ENCODE assay signal across 13 cellular contexts in the genomic region with DNA sequence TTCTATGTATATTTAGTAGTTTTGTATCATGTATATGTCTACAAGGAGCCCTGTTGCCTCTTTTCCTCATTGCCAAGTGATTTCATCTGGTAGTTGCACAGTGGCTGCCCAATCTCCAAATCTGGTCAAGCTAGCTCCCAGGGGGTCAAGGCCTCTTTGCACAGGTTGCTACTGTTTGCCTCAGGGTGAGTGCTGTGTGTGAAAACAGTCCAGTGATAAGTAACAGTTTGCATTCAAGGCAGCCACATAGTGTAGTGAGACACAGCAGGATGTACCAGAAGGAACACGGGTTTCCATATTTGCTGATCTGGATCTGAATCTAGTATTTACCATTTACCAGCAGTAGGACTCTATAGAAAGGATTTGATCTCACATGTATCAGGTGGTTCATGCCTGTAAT.
"Had no signal": no experiment of that assay in that cellular context is flagged by ENCODE, and none has a peak within 500 bp of the region (broad histone marks: within the 10 kb centered on the region; RNA-seq: fewer than 3 reads in every experiment).

No MANE protein-coding gene starts in this region.

- H3K4me3 ChIP-seq: right atrium auricular region, skin epidermis, tibial artery had no signal

- H3K27ac ChIP-seq: right atrium auricular region, skin epidermis, tibial artery had no signal

- H3K27me3 ChIP-seq: right atrium auricular region, tibial artery had no signal

- H3K4me3 Mint-ChIP-seq: activated naive CD4-positive, alpha-beta T cell treated with anti-CD3 and anti-CD28 coated beads, Interleukin-2, amount 10 ng/mL, durations not matched to agents 7 days and 5 days had no signal

- H3K9me3 ChIP-seq: right atrium auricular region, tibial artery had no signal

- ATAC-seq: activated CD4-positive, CD25-positive, alpha-beta regulatory T cell treated with anti-CD3 and anti-CD28 coated beads, Interleukin-2, amount 50 U/mL, for 24 hours had no signal

- H3K36me3 ChIP-seq: right atrium auricular region, tibial artery had no signal

- DNase-seq: activated naive CD4-positive, alpha-beta T cell treated with anti-CD3 and anti-CD28 coated beads, Interleukin-2, amount 10 ng/mL, durations not matched to agents 7 days and 5 days; amniotic stem cell; effector CD4-positive, alpha-beta T cell; foreskin fibroblast; hypothalamus; stimulated activated CD4-positive, alpha-beta T cell treated with anti-CD3 and anti-CD28 coated beads, Interleukin-15, amount 100 ng/mL, for 24 hours; stimulated activated CD4-positive, alpha-beta T cell treated with anti-CD3 and anti-CD28 coated beads, Interleukin-4, amount 100 ng/mL, for 1 hour; stimulated activated naive CD4-positive, alpha-beta T cell; tibial artery had no signal

- H3K27ac Mint-ChIP-seq: activated naive CD4-positive, alpha-beta T cell treated with anti-CD3 and anti-CD28 coated beads, Interleukin-2, amount 10 ng/mL, durations not matched to agents 7 days and 5 days; progenitor cell of endocrine pancreas had no signal

- H3K27me3 Mint-ChIP-seq: activated naive CD4-positive, alpha-beta T cell treated with anti-CD3 and anti-CD28 coated beads, Interleukin-2, amount 10 ng/mL, durations not matched to agents 7 days and 5 days; progenitor cell of endocrine pancreas had no signal
